ENCODE assay signal across 8 cellular contexts in the genomic region with DNA sequence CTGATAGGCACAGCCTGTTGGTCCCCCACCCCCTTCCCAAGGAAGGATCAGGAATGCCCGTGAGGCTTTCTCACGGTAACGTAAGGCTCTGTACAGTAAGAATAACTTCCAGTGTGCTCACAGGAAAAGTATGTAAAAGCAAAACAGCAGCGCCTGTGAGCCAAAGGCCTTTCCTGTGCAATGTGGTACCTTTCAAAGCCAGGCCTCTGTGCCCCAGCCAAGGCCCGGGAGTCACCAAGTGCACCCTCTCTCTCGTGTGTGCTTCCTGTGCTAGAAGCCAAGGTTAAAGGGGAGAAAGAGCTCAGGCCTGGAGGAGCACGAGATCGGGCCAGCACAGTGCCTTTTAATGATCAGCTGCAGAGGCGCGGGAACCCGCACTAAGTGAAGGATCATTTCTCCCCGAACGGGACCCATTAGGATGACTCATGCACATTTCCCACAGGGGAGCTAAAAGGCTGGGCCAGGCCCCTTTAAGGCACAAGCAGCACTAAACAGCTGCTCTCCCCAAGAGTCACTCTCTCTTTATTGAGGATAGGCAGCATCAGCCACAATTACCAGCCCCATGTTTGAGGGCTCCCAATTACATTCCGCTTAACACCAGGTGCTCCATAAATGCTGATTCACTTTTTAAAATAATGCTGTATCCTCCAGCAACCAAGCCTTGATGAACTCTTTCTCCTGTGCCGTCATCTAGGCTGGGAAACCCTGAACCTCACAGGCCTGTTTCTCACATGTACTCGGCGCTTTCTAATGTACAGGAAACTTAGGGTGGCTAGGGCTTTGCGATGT. TPM values are rescaled to one million over a fixed set of nuclear protein-coding genes. Genes with fewer than 3 reads are reported as not detected.
A peak's percentile ranks its signal among the peaks of the same experiment; 100 is the strongest.
DNase-seq lines count a peak whose midpoint lies in the region; ATAC-seq and TF ChIP-seq lines count a peak whose summit lies in the region.

No MANE protein-coding gene starts in this region.

- H3K4me3 ChIP-seq in osteoblast (ENCODE audit: insufficient read depth, low read length) = peak overlapping the region; percentile 10

- no peak overlapping the region for H2AFZ ChIP-seq in osteoblast (ENCODE audit: low read length)

- H3K9me3 ChIP-seq in osteoblast (ENCODE audit: low read depth, low read length) = no peaks in the 10 kb centered on the region

- no peak for TF ChIP-seq CTCF in osteoblast (IDR thresholded peaks at IDR 0.05; ENCODE audit: extremely low read depth, low read depth, low read length)

- ATAC-seq in GM21825 (IDR thresholded peaks at IDR 0.05; ENCODE audit: unreplicated experiment) (peak; percentile 48), esophagus mucosa (peak; percentile 4), HG03520 (IDR thresholded peaks at IDR 0.05; ENCODE audit: unreplicated experiment) (no peak)

- DNase-seq in NCI-H446 treated with DMSO at 0.1 percent for 48 hours (lab: John Stamatoyannopoulos, UW) (peak; percentile 40), osteoblast (ENCODE audit: insufficient read length, low spot score, missing footprints) (peak; percentile 96), AML-193 (lab: John Stamatoyannopoulos, UW) (no peak), CD1c-positive myeloid dendritic cell (ENCODE audit: extremely low spot score) (no peak)
- DNase-seq in stimulated activated naive CD4-positive, alpha-beta T cell treated with Interleukin-2 at 50 U/mL for 16 hours (lab: John Stamatoyannopoulos, UW) = no peak

- no peaks in the 10 kb centered on the region for H4K20me1 ChIP-seq in osteoblast (ENCODE audit: insufficient read depth, low read length)

- H3K36me3 ChIP-seq in osteoblast (ENCODE audit: insufficient read depth, low read length) = peaks cover 5% of the 10 kb centered on the region

- peaks cover 49% of the 10 kb centered on the region for H3K4me1 ChIP-seq in osteoblast (ENCODE audit: insufficient read depth, low read length)

- peaks cover 85% of the 10 kb centered on the region for H3K79me2 ChIP-seq in osteoblast (ENCODE audit: insufficient read depth, low read length)

- H3K27me3 ChIP-seq in osteoblast (ENCODE audit: insufficient read depth, low read length) = no peaks in the 10 kb centered on the region

- peak overlapping the region; percentile 94 for H3K27ac ChIP-seq in osteoblast (ENCODE audit: low read depth, low read length)

- peak overlapping the region; percentile 55 for H3K4me2 ChIP-seq in osteoblast (ENCODE audit: insufficient read depth, low read length)

RNA-seq across cellular contexts. Expression of a gene that starts 42.8 kb away (rescaled TPM):
- total RNA-seq in esophagus mucosa (34.0 TPM), osteoblast (8.8 and 9.4 TPM in 2 replicates)

Comparison
In these comparisons a context has a peak if more than half of its experiments do, and no peak if none do; other contexts are left out.
1. DNase-seq: peak in NCI-H446 treated with DMSO at 0.1 percent for 48 hours (single experiment) and osteoblast (single experiment); none in stimulated activated naive CD4-positive, alpha-beta T cell treated with Interleukin-2 at 50 U/mL for 16 hours (single experiment), AML-193 (0 of 2) and CD1c-positive myeloid dendritic cell (single experiment).